8 cellular contexts compared by ENCODE assay signal in genomic region chr20:49459684-49460083, GRCh38. TPM values are rescaled to one million over a fixed set of nuclear protein-coding genes. Genes with fewer than 3 reads are reported as not detected.
"Had no signal": no experiment of that assay in that cellular context is flagged by ENCODE, and none has a peak within 500 bp of the region (broad histone marks: within the 10 kb centered on the region; RNA-seq: fewer than 3 reads in every experiment).

No MANE protein-coding gene starts in this region.

- FAIRE-seq: HepG2, K562 had no signal

- H3K4me3 ChIP-seq: K562 had no signal

- H3K27ac ChIP-seq: HL-60 had no signal

- H3K4me3 Mint-ChIP-seq: IgD-negative memory B cell had no signal

- DNase-seq: IMR-90, KBM-7, KG1 had no signal

- ATAC-seq: HepG2, K562 had no signal

RNA-seq across cellular contexts. Expression of gene KCNB1, which starts 22.8 kb away (rescaled TPM):
- total RNA-seq: HT-29, IMR-90, K562 had no signal
- polyA plus RNA-seq: HepG2, IgD-negative memory B cell had no signal
